In genomic region chr4:42480774-42481173, GRCh38 we compare ENCODE assay signal across 18 cellular contexts.
DNase-seq lines count a peak whose midpoint lies in the region; ATAC-seq and TF ChIP-seq lines count a peak whose summit lies in the region.
"Had no signal": no experiment of that assay in that cellular context is flagged by ENCODE, and none has a peak within 500 bp of the region (broad histone marks: within the 10 kb centered on the region; RNA-seq: fewer than 3 reads in every experiment).

No MANE protein-coding gene starts in this region.

- no peaks in the 10 kb centered on the region for H3K36me3 Mint-ChIP-seq in osteocyte (ENCODE audit: unreplicated experiment)
- H3K36me3 Mint-ChIP-seq in natural killer cell treated with Interleukin-12 subunit alpha and Interleukin-12 subunit beta and Interleukin-15 and Interleukin-18, amount 100 ng/mL, for 72 hours, result peaks cover 9% of the 10 kb centered on the region

- no peak overlapping the region for H3K9ac ChIP-seq in SK-N-SH
- H3K9ac ChIP-seq in fibroblast of lung (ENCODE audit: insufficient read depth, low read length), result no peak overlapping the region
- H3K9ac ChIP-seq: BLaER1, GM23248 had no signal

- H3K4me3 ChIP-seq in SK-N-SH (ENCODE audit: low read depth in 2 of 2, low read length in 1 of 2) (no peak overlapping the region), fibroblast of lung (replicated peaks in 1 of 4; ENCODE audit: control extremely low read depth in 1 of 4, insufficient read depth in 1 of 4, low read depth in 3 of 4, low read length in 4 of 4) (no peak overlapping the region)
- H3K4me3 ChIP-seq: BLaER1, GM23248 had no signal

- H3K9me3 ChIP-seq in SK-N-SH (no peaks in the 10 kb centered on the region), fibroblast of lung (ENCODE audit: control insufficient read depth, insufficient read depth, low read depth, low read length) (no peaks in the 10 kb centered on the region)
- H3K9me3 ChIP-seq: BLaER1, Caco-2 had no signal

- H3K27me3 ChIP-seq in SK-N-SH (ENCODE audit: insufficient read depth) (no peaks in the 10 kb centered on the region), fibroblast of lung (ENCODE audit: control insufficient read depth, insufficient read depth, low read length) (no peaks in the 10 kb centered on the region)
- H3K27me3 ChIP-seq: BLaER1 had no signal

- H3K36me3 ChIP-seq in SK-N-SH (replicated peaks in 1 of 2; ENCODE audit: control insufficient read depth in 1 of 2, insufficient read depth in 2 of 2, low read length in 1 of 2), result no peaks in the 10 kb centered on the region
- no peaks in the 10 kb centered on the region for H3K36me3 ChIP-seq in fibroblast of lung (ENCODE audit: control insufficient read depth, insufficient read depth, low read length)

- H3K27me3 Mint-ChIP-seq in osteocyte (ENCODE audit: unreplicated experiment), result no peaks in the 10 kb centered on the region
- H3K27me3 Mint-ChIP-seq in natural killer cell treated with Interleukin-12 subunit alpha and Interleukin-12 subunit beta and Interleukin-15 and Interleukin-18, amount 100 ng/mL, for 72 hours, result no peaks in the 10 kb centered on the region
- H3K27me3 Mint-ChIP-seq: B cell; CD4-positive, CD25-positive, alpha-beta regulatory T cell had no signal

- CTCF ChIA-PET in SK-N-SH (lab: Yijun Ruan, JAX), result interaction anchor here (0.9 to 2.1 kb wide), 3 partner anchors 39 to 200 kb away, joined by 4 to 5 read pairs (median 5); no protein-coding TSS in a partner anchor

- H3K9me3 Mint-ChIP-seq in osteocyte (ENCODE audit: unreplicated experiment), result no peaks in the 10 kb centered on the region
- no peaks in the 10 kb centered on the region for H3K9me3 Mint-ChIP-seq in natural killer cell treated with Interleukin-12 subunit alpha and Interleukin-12 subunit beta and Interleukin-15 and Interleukin-18, amount 100 ng/mL, for 72 hours
- H3K9me3 Mint-ChIP-seq: CD8-positive, alpha-beta T cell had no signal

- peak overlapping the region; percentile 74 for H3K27ac Mint-ChIP-seq in osteocyte (ENCODE audit: unreplicated experiment)
- H3K27ac Mint-ChIP-seq in natural killer cell treated with Interleukin-12 subunit alpha and Interleukin-12 subunit beta and Interleukin-15 and Interleukin-18, amount 100 ng/mL, for 72 hours, result no peak overlapping the region
- H3K27ac Mint-ChIP-seq: B cell; CD8-positive, alpha-beta T cell had no signal

- H2AFZ ChIP-seq in SK-N-SH (ENCODE audit: low read depth) (no peak overlapping the region), fibroblast of lung (ENCODE audit: low read length) (no peak overlapping the region)
- H2AFZ ChIP-seq: GM23248 had no signal

- H3K4me3 Mint-ChIP-seq in osteocyte (ENCODE audit: unreplicated experiment), result no peak overlapping the region
- no peak overlapping the region for H3K4me3 Mint-ChIP-seq in natural killer cell treated with Interleukin-12 subunit alpha and Interleukin-12 subunit beta and Interleukin-15 and Interleukin-18, amount 100 ng/mL, for 72 hours
- H3K4me3 Mint-ChIP-seq: B cell; CD4-positive, CD25-positive, alpha-beta regulatory T cell; CD8-positive, alpha-beta T cell had no signal

- H3K4me1 Mint-ChIP-seq in osteocyte (ENCODE audit: unreplicated experiment), result peaks cover 64% of the 10 kb centered on the region
- H3K4me1 Mint-ChIP-seq in natural killer cell treated with Interleukin-12 subunit alpha and Interleukin-12 subunit beta and Interleukin-15 and Interleukin-18, amount 100 ng/mL, for 72 hours (ENCODE audit: low read depth in 2 of 2), result peaks cover 0 to 9% of the 10 kb centered on the region in 2 donors
- H3K4me1 Mint-ChIP-seq: B cell had no signal

- H3K27ac ChIP-seq in SK-N-SH (ENCODE audit: low read depth in 2 of 2, low read length in 1 of 2) (peak overlapping the region in 1 of 2 experiments; percentile 64; a peak in 2 of 4 replicates), fibroblast of lung (ENCODE audit: insufficient read depth, low read length) (no peak overlapping the region)
- H3K27ac ChIP-seq: 22Rv1, BLaER1, C4-2B, GM23248 had no signal

- 43% methylated on average over 1 of the region's 1 CpG for WGBS in SK-N-SH (ENCODE audit: low lambda C conversion rate)

- TF ChIP-seq RAD21 in SK-N-SH (IDR thresholded peaks at IDR 0.05; ENCODE audit: low read length), result no peak

- H3K4me2 ChIP-seq in SK-N-SH (no peak overlapping the region), fibroblast of lung (ENCODE audit: extremely low read depth, insufficient read depth, low read length) (no peak overlapping the region)
- H3K4me2 ChIP-seq: BLaER1 had no signal

- no peak for TF ChIP-seq CTCF in SK-N-SH (IDR thresholded peaks at IDR 0.05)
- TF ChIP-seq CTCF in fibroblast of lung (conservative IDR thresholded peaks at IDR 0.05 in 1 of 2, IDR thresholded peaks at IDR 0.05 in 1 of 2; ENCODE audit: low read depth in 1 of 2, low read length in 2 of 2), result no peak
- no peak for TF ChIP-seq CTCF in osteocyte (IDR thresholded peaks at IDR 0.05)

- POLR2A ChIA-PET in SK-N-SH (lab: Yijun Ruan, JAX), result no interaction called here

- ATAC-seq in HG03571 (IDR thresholded peaks at IDR 0.05; ENCODE audit: unreplicated experiment), result no peak
- ATAC-seq in natural killer cell treated with Interleukin-12 subunit alpha and Interleukin-12 subunit beta and Interleukin-15 and Interleukin-18, amount 100 ng/mL, for 72 hours, result no peak
- ATAC-seq: CD8-positive, alpha-beta T cell had no signal

- no peak for TF ChIP-seq EP300 in SK-N-SH (IDR thresholded peaks at IDR 0.05; ENCODE audit: borderline replicate concordance in 1 of 2, low read depth in 1 of 2, low read length in 1 of 2)

- no peak for DNase-seq in SK-N-SH
- DNase-seq in fibroblast of lung (ENCODE audit: low read depth in 2 of 2), result peak; percentile 2 to 9
- DNase-seq in osteocyte (ENCODE audit: extremely low spot score, unreplicated experiment), result no peak
- no peak for DNase-seq in natural killer cell treated with Interleukin-12 subunit alpha and Interleukin-12 subunit beta and Interleukin-15 and Interleukin-18, amount 100 ng/mL, for 72 hours (ENCODE audit: low spot score)
- DNase-seq in NCI-H510A (lab: John Stamatoyannopoulos, UW), result no peak
- DNase-seq: Caco-2; CD4-positive, CD25-positive, alpha-beta regulatory T cell; CD8-positive, alpha-beta T cell; DMS153; DND-41; GM23248; H7; HCEC 1CT had no signal

- no peaks in the 10 kb centered on the region for H4K20me1 ChIP-seq in SK-N-SH (ENCODE audit: insufficient read depth)
- no peaks in the 10 kb centered on the region for H4K20me1 ChIP-seq in fibroblast of lung (ENCODE audit: control insufficient read depth, extremely low read depth, insufficient read depth, low read length)
- H4K20me1 ChIP-seq: BLaER1 had no signal

- H3K79me2 ChIP-seq in SK-N-SH (ENCODE audit: insufficient read depth), result no peaks in the 10 kb centered on the region
- no peaks in the 10 kb centered on the region for H3K79me2 ChIP-seq in fibroblast of lung (ENCODE audit: control insufficient read depth, insufficient read depth, low read length)

- H3F3A ChIP-seq in SK-N-SH (replicated peaks; ENCODE audit: insufficient read depth), result no peaks in the 10 kb centered on the region

- H3K9me2 ChIP-seq in SK-N-SH, result no peaks in the 10 kb centered on the region

- H3K4me1 ChIP-seq in SK-N-SH (ENCODE audit: control insufficient read depth in 1 of 2, insufficient read depth in 2 of 2, low read depth in 1 of 2, low read length in 1 of 2) (peaks cover 0 to 25% of the 10 kb centered on the region in 2 experiments; a peak in 2 of 4 replicates), fibroblast of lung (ENCODE audit: control insufficient read depth, extremely low read depth, insufficient read depth, low read length) (no peaks in the 10 kb centered on the region)
- H3K4me1 ChIP-seq: BLaER1, Caco-2 had no signal

TF ChIP-seq in SK-N-SH, 30 proteins besides CTCF, POLR2A, EP300 and RAD21:
- TF ChIP-seq PBX3 (IDR thresholded peaks at IDR 0.05) (peak; percentile 65), MAX (IDR thresholded peaks at IDR 0.05; ENCODE audit: low read depth) (no peak)

Comparison
In these comparisons a context has a peak if more than half of its experiments do, and no peak if none do; other contexts are left out.
1. DNase-seq: peak in fibroblast of lung (2 of 2); none in SK-N-SH (single experiment), osteocyte (single experiment), natural killer cell treated with Interleukin-12 subunit alpha and Interleukin-12 subunit beta and Interleukin-15 and Interleukin-18, amount 100 ng/mL, for 72 hours (single experiment) and NCI-H510A (single experiment).